8 cellular contexts compared by ENCODE assay signal in genomic region chr11:45843158-45843924, GRCh38. TPM values are rescaled to one million over a fixed set of nuclear protein-coding genes. Genes with fewer than 3 reads are reported as not detected.
A peak's percentile ranks its signal among the peaks of the same experiment; 100 is the strongest.
DNase-seq lines count a peak whose midpoint lies in the region; ATAC-seq and TF ChIP-seq lines count a peak whose summit lies in the region.

No MANE protein-coding gene starts in this region.

- H3K27me3 Mint-ChIP-seq in Calu3 (ENCODE audit: unreplicated experiment), result peaks cover 4% of the 10 kb centered on the region

- H3K9me3 ChIP-seq in liver (ENCODE audit: control insufficient read depth in 4 of 4, low read length in 3 of 4), result no peaks in the 10 kb centered on the region

- no peaks in the 10 kb centered on the region for H3K27me3 ChIP-seq in liver (ENCODE audit: control insufficient read depth in 4 of 4, insufficient read depth in 4 of 4, low read length in 3 of 4)

- H3K27ac Mint-ChIP-seq in Calu3 (ENCODE audit: unreplicated experiment), result peak overlapping the region; percentile 99

- H3K4me3 ChIP-seq in liver (ENCODE audit: low read depth in 1 of 3, low read length in 3 of 3), result peak overlapping the region; percentile 15 to 53 (median 28)

- peak; percentile 83 to 92 for TF ChIP-seq RAD21 in liver (IDR thresholded peaks at IDR 0.05)

- H3K9me3 Mint-ChIP-seq in Calu3 (ENCODE audit: low read depth, unreplicated experiment), result no peaks in the 10 kb centered on the region

- DNase-seq in Calu3, result peak; percentile 94
- DNase-seq in NCI-H82 (lab: John Stamatoyannopoulos, UW), result peak; percentile 89
- DNase-seq in activated CD4-positive, alpha-beta T cell treated with anti-CD3 and anti-CD28 coated beads, Interleukin-2, amount 50 U/mL, for 24 hours (ENCODE audit: low read depth in 1 of 2, low spot score in 1 of 2), result peak; percentile 69 to 87
- peak; percentile 90 for DNase-seq in dedifferentiated amniotic fluid mesenchymal stem cell (ENCODE audit: extremely low spot score)
- DNase-seq in stimulated activated CD4-positive, alpha-beta T cell treated with anti-CD3 and anti-CD28 coated beads, Interleukin-2, amount 100 ng/mL, for 48 hours, result peak; percentile 89 to 90

- ATAC-seq in HG03175 (IDR thresholded peaks at IDR 0.05; ENCODE audit: unreplicated experiment) (peak; percentile 19), GM19467 (IDR thresholded peaks at IDR 0.05; ENCODE audit: unreplicated experiment) (no peak)

- intact Hi-C loops in Calu3 (cut with micrococcal nuclease; ENCODE audit: unreplicated experiment), result loop anchor here (1.0 kb wide), 1 partner anchor 163 kb away; no protein-coding TSS in a partner anchor

- 9% methylated on average over 22 of the region's 22 CpGs for WGBS in liver

- peak overlapping the region in 1 of 2 donors; percentile 78 for H3K9ac ChIP-seq in liver (ENCODE audit: low read depth in 1 of 2, low read length in 2 of 2)

- CTCF ChIA-PET in Calu3 (lab: Charles Lee), result interaction anchor here (0.7 to 0.9 kb wide), 5 partner anchors 38 to 1610 kb away, joined by 3 to 8 read pairs (median 4); no protein-coding TSS in a partner anchor

- H3K36me3 ChIP-seq in liver (ENCODE audit: control insufficient read depth in 4 of 4, insufficient read depth in 3 of 4, low read depth in 1 of 4, low read length in 3 of 4), result no peaks in the 10 kb centered on the region

- H3K4me3 Mint-ChIP-seq in Calu3 (ENCODE audit: low read depth, unreplicated experiment), result peak overlapping the region; percentile 74

- peak overlapping the region; percentile 93 to 94 for H3K27ac ChIP-seq in liver (ENCODE audit: low read depth in 1 of 2, low read length in 2 of 2)

- H3K4me1 ChIP-seq in liver (ENCODE audit: control insufficient read depth in 4 of 4, insufficient read depth in 4 of 4, low read length in 3 of 4), result peaks cover 8 to 40% (median 30%) of the 10 kb centered on the region in 4 donors

- H3K4me1 Mint-ChIP-seq in Calu3 (ENCODE audit: low read depth, unreplicated experiment), result peaks cover 25% of the 10 kb centered on the region

- no TSS peak for BruUV-seq in Calu3 (replicated peaks; lab: Mats Ljungman, UMichigan)

- peaks cover 29% of the 10 kb centered on the region for H3K36me3 Mint-ChIP-seq in Calu3 (ENCODE audit: insufficient read depth, unreplicated experiment)

- TF ChIP-seq CTCF in Calu3 (IDR thresholded peaks at IDR 0.05; ENCODE audit: unreplicated experiment) (peak; percentile 84), liver (IDR thresholded peaks at IDR 0.05; ENCODE audit: low read depth, low read length, missing input control) (peak; percentile 94)

TF ChIP-seq in liver, 16 proteins besides CTCF, POLR2A, EP300 and RAD21:
- peak; percentile 78 for TF ChIP-seq SP1 (IDR thresholded peaks at IDR 0.05)
- TF ChIP-seq MAX (IDR thresholded peaks at IDR 0.05), result no peak
- peak in 1 of 2 donors; percentile 5 for TF ChIP-seq EGR1 (IDR thresholded peaks at IDR 0.05; ENCODE audit: low read depth in 2 of 2)
- peak; percentile 14 for TF ChIP-seq ZBTB33 (IDR thresholded peaks at IDR 0.05)
- TF ChIP-seq RXRA (IDR thresholded peaks at IDR 0.05), result peak; percentile 37 to 45
- peak; percentile 62 for TF ChIP-seq HNF4G (IDR thresholded peaks at IDR 0.05)
- peak; percentile 69 to 84 for TF ChIP-seq HNF4A (conservative IDR thresholded peaks at IDR 0.05)
- TF ChIP-seq ATF3 (IDR thresholded peaks at IDR 0.05), result peak; percentile 29
- peak; percentile 34 for TF ChIP-seq NR2F2 (IDR thresholded peaks at IDR 0.05)
- peak in 1 of 2 donors; percentile 18 for TF ChIP-seq JUND (IDR thresholded peaks at IDR 0.05)
- TF ChIP-seq FOXA1 (IDR thresholded peaks at IDR 0.05), result no peak
- peak; percentile 74 for TF ChIP-seq REST (IDR thresholded peaks at IDR 0.05)
- peak; percentile 83 for TF ChIP-seq YY1 (IDR thresholded peaks at IDR 0.05)
- no peak for TF ChIP-seq TAF1 (conservative IDR thresholded peaks at IDR 0.05)
- peak; percentile 19 to 32 for TF ChIP-seq GABPA (IDR thresholded peaks at IDR 0.05 in 1 of 2, conservative IDR thresholded peaks at IDR 0.05 in 1 of 2)
- peak; percentile 6 for TF ChIP-seq FOXA2 (IDR thresholded peaks at IDR 0.05)

RNA-seq across cellular contexts. Expression of gene CRY2, which starts 3.9 kb away (rescaled TPM):
- total RNA-seq in Calu3 (2022), result 14.9 and 16.1 TPM in 2 replicates
- 10 to 100 TPM; 16.7 to 72.9 TPM for total RNA-seq in liver
- polyA plus RNA-seq in liver, result 10 to 100 TPM; 18.2 to 47.9 TPM

RNA-seq across cellular contexts. Expression of gene SLC35C1, which starts 38.4 kb away (rescaled TPM):
- total RNA-seq in Calu3 (2022) (18.1 and 20.5 TPM in 2 replicates), liver (10 to 100 TPM in 1 of 2 donors, 1 to 10 TPM in 1; 2.5 to 36.5 TPM)
- polyA plus RNA-seq in liver, result 10 to 100 TPM; 55.8 to 82.0 TPM

RNA-seq across cellular contexts. Expression of gene MAPK8IP1, which starts 42.1 kb away (rescaled TPM):
- total RNA-seq in Calu3 (2022) (4.1 and 4.9 TPM in 2 replicates), liver (1 to 10 TPM in 1 of 2 donors, under 1 TPM in 1; 0.89 to 1.8 TPM)
- polyA plus RNA-seq in liver, result 1 to 10 TPM in 1 of 2 donors, under 1 TPM in 1; 0.78 to 2.7 TPM
